Comparison of ENCODE assay signal across 1 cellular context in genomic region chr20:21516180-21516567, GRCh38.
TF ChIP-seq lines count a peak whose summit lies in the region.

No MANE protein-coding gene starts in this region.

TF ChIP-seq in SK-N-SH treated with all-trans-retinoic acid at 6 μM for 48 hours, 23 proteins besides CTCF, POLR2A, EP300 and RAD21 (continued from another document):
- TF ChIP-seq CSRNP3 (CRISPR knock-in tag; IDR thresholded peaks at IDR 0.05) (no peak), ZFP30 (CRISPR knock-in tag; IDR thresholded peaks at IDR 0.05) (no peak), ISL1 (CRISPR knock-in tag; IDR thresholded peaks at IDR 0.05) (no peak)
